12 cellular contexts compared by ENCODE assay signal in the genomic region with DNA sequence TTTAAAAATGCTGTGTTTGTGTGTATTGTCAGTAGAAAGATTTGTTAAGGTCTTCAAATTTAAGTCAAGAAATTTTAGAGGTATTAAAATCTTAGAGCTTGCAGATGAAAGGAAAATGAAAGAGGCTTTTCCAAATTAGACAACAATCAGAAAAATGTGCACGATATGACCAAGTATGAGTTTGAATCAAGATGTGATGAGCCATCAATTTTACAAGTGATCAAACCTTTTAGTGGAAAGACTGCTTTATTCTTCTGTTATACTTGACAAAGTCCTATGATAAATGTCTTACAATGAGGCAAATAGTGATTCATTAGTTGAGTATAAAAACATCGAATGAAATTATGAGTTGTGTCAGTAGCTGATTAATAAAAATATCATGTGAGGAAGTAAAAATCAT. TPM values are rescaled to one million over a fixed set of nuclear protein-coding genes. Genes with fewer than 3 reads are reported as not detected.
"Had no signal": no experiment of that assay in that cellular context is flagged by ENCODE, and none has a peak within 500 bp of the region (broad histone marks: within the 10 kb centered on the region; RNA-seq: fewer than 3 reads in every experiment).

No MANE protein-coding gene starts in this region.

- FAIRE-seq: H1, H54 had no signal

- ATAC-seq: GM23338, HCT116 had no signal

- H3K27ac ChIP-seq: GM23248 had no signal

- H3K9ac ChIP-seq: GM23248 had no signal

- H3K9me3 Mint-ChIP-seq: H9, HFFc6 had no signal

- H3K4me1 ChIP-seq: HAP-1 had no signal

- H2AFZ ChIP-seq: GM23248, GM23338 had no signal

- H3K36me3 ChIP-seq: HAP-1 had no signal

- H3K9me3 ChIP-seq: HAP-1 had no signal

- H3K4me3 Mint-ChIP-seq: GM23338, H9, HFFc6 had no signal

- H3K4me2 ChIP-seq: GM23338 had no signal

- DNase-seq: GM23248, GOT3, H7, H9, HCEC 1CT, HFFc6 had no signal

- H3K27ac Mint-ChIP-seq: GM23338, H9, HFFc6 had no signal

- H3K4me3 ChIP-seq: GM23248, GM23338, HAP-1 had no signal

RNA-seq across cellular contexts. Expression of a gene that starts 19.6 kb away (rescaled TPM):
- total RNA-seq: GM23248, HFFc6 had no signal
- polyA plus RNA-seq: GM23248 had no signal

RNA-seq across cellular contexts. Expression of a gene that starts 56.1 kb away (rescaled TPM):
- total RNA-seq: GM23338, H1, H4, H7, H9, HFFc6 had no signal
- polyA plus RNA-seq: GM23338, H1 had no signal
